32 cellular contexts compared by ENCODE assay signal in genomic region chr11:111986589-111986988, GRCh38.
"Had no signal": no experiment of that assay in that cellular context is flagged by ENCODE, and none has a peak within 500 bp of the region (broad histone marks: within the 10 kb centered on the region; RNA-seq: fewer than 3 reads in every experiment).

No MANE protein-coding gene starts in this region.

- H3K36me3 Mint-ChIP-seq: natural killer cell; stimulated activated memory B cell treated with anti-CD40 and anti-IgM and Interleukin-4, amounts not matched to agents 10 μg/mL and 1 μg/mL and 100 μg/mL, for 72 hours had no signal

- H3K4me3 Mint-ChIP-seq: activated CD4-positive, alpha-beta memory T cell treated with anti-CD3 and anti-CD28 coated beads for 36 hours; activated CD4-positive, alpha-beta T cell treated with anti-CD3 and anti-CD28 coated beads, Interleukin-2, amount 10 ng/mL, durations not matched to agents 24 days and 14 days; activated T-helper 1 cell treated with anti-CD3 and anti-CD28 coated beads, Interleukin-12 subunit alpha, Interleukin-12 subunit beta, Interleukin-2, Interleukin-4 antibody, amounts not matched to agents 30 ng/mL and 10 ng/mL and 1 ng/mL, durations not matched to agents 14 hours and 24 hours and 36 hours; central memory CD8-positive, alpha-beta T cell; dendritic cell treated with granulocyte-macrophage colony-stimulating factor and Interleukin-4, amounts not matched to agents 40 ng/mL and 50 ng/mL, for 4 days; immature natural killer cell; natural killer cell; stimulated activated memory B cell treated with anti-CD40 and anti-IgM and Interleukin-4, amounts not matched to agents 10 μg/mL and 1 μg/mL and 100 μg/mL, for 72 hours; stimulated activated naive CD8-positive, alpha-beta T cell treated with anti-CD3 and anti-CD28 coated beads, Interleukin-15, amount 100 ng/mL, for 72 hours; T-helper 1 cell treated with Interleukin-12 subunit alpha and Interleukin-12 subunit beta and Interleukin-4 antibody, amounts not matched to agents 30 μg/mL and 1 μg/mL, for 36 hours had no signal

- H3K27me3 ChIP-seq: breast epithelium, heart left ventricle, thyroid gland, upper lobe of right lung had no signal

- ATAC-seq: activated naive CD4-positive, alpha-beta T cell treated with anti-CD3 and anti-CD28 coated beads, Interleukin-2, amount 50 U/mL, for 72 hours; heart left ventricle; lower lobe of right lung; natural killer cell; sciatic nerve; stimulated activated memory B cell treated with anti-CD40 and anti-IgM and Interleukin-4, amounts not matched to agents 10 μg/mL and 1 μg/mL and 100 μg/mL, for 72 hours; stimulated activated naive CD8-positive, alpha-beta T cell treated with anti-CD3 and anti-CD28 coated beads, Interleukin-15, amount 100 ng/mL, for 72 hours; upper lobe of right lung had no signal

- H3K27ac ChIP-seq: lower lobe of right lung, thyroid gland, upper lobe of right lung had no signal

- H3K27me3 Mint-ChIP-seq: activated CD4-positive, alpha-beta memory T cell treated with anti-CD3 and anti-CD28 coated beads for 36 hours; activated CD4-positive, alpha-beta T cell treated with anti-CD3 and anti-CD28 coated beads, Interleukin-2, amount 10 ng/mL, durations not matched to agents 24 days and 14 days; central memory CD8-positive, alpha-beta T cell; dendritic cell treated with granulocyte-macrophage colony-stimulating factor and Interleukin-4, amounts not matched to agents 40 ng/mL and 50 ng/mL, for 4 days; stimulated activated memory B cell treated with anti-CD40 and anti-IgM and Interleukin-4, amounts not matched to agents 10 μg/mL and 1 μg/mL and 100 μg/mL, for 72 hours; stimulated activated naive CD8-positive, alpha-beta T cell treated with anti-CD3 and anti-CD28 coated beads, Interleukin-15, amount 100 ng/mL, for 72 hours had no signal

- H3K9me3 ChIP-seq: breast epithelium, heart left ventricle, lower lobe of right lung, thyroid gland, upper lobe of right lung had no signal

- H3K4me1 ChIP-seq: upper lobe of right lung had no signal

- H3K4me3 ChIP-seq: breast epithelium, heart left ventricle, lower lobe of right lung, thyroid gland, upper lobe of right lung had no signal

- DNase-seq: activated CD4-positive, alpha-beta memory T cell treated with anti-CD3 and anti-CD28 coated beads for 36 hours; activated CD4-positive, alpha-beta T cell treated with anti-CD3 and anti-CD28 coated beads, Interleukin-2, amount 10 ng/mL, durations not matched to agents 24 days and 14 days; activated CD4-positive, CD25-positive, alpha-beta regulatory T cell treated with anti-CD3 and anti-CD28 coated beads, Interleukin-2, amount 50 U/mL, for 72 hours; activated CD8-positive, alpha-beta memory T cell treated with anti-CD3 and anti-CD28 coated beads, Interleukin-2, amount 50 U/mL, for 4 hours; activated gamma-delta T cell; activated T-cell treated with anti-CD3 and anti-CD28 coated beads, Interleukin-2, amount 50 U/mL, for 1 hour; effector CD4-positive, alpha-beta T cell; erythroblast; heart left ventricle; hypothalamus; immature natural killer cell; kidney; lower lobe of right lung; mesenchymal stem cell; natural killer cell; posterior cingulate gyrus; small intestine; stimulated activated CD4-positive, alpha-beta T cell treated with anti-CD3 and anti-CD28 coated beads, Interleukin-4, amount 100 ng/mL, for 4 hours; stimulated activated CD8-positive, alpha-beta memory T cell treated with anti-CD3 and anti-CD28 coated beads, Interleukin-4, amount 100 ng/mL, for 48 hours; stimulated activated naive CD8-positive, alpha-beta T cell treated with anti-CD3 and anti-CD28 coated beads, Interleukin-15, amount 100 ng/mL, for 72 hours; SW 1271; T1000; thyroid gland; upper lobe of right lung had no signal

- H3K9me3 Mint-ChIP-seq: activated CD4-positive, alpha-beta memory T cell treated with anti-CD3 and anti-CD28 coated beads for 36 hours; activated CD4-positive, alpha-beta T cell treated with anti-CD3 and anti-CD28 coated beads, Interleukin-2, amount 10 ng/mL, durations not matched to agents 24 days and 14 days; activated naive CD4-positive, alpha-beta T cell treated with anti-CD3 and anti-CD28 coated beads, Interleukin-2, amount 50 U/mL, for 72 hours; activated T-helper 1 cell treated with anti-CD3 and anti-CD28 coated beads, Interleukin-12 subunit alpha, Interleukin-12 subunit beta, Interleukin-2, Interleukin-4 antibody, amounts not matched to agents 30 ng/mL and 10 ng/mL and 1 ng/mL, durations not matched to agents 14 hours and 24 hours and 36 hours; central memory CD8-positive, alpha-beta T cell; dendritic cell treated with granulocyte-macrophage colony-stimulating factor and Interleukin-4, amounts not matched to agents 40 ng/mL and 50 ng/mL, for 4 days; immature natural killer cell; natural killer cell; stimulated activated memory B cell treated with anti-CD40 and anti-IgM and Interleukin-4, amounts not matched to agents 10 μg/mL and 1 μg/mL and 100 μg/mL, for 72 hours; stimulated activated naive CD8-positive, alpha-beta T cell treated with anti-CD3 and anti-CD28 coated beads, Interleukin-15, amount 100 ng/mL, for 72 hours; T-helper 1 cell treated with Interleukin-12 subunit alpha and Interleukin-12 subunit beta and Interleukin-4 antibody, amounts not matched to agents 30 μg/mL and 1 μg/mL, for 36 hours had no signal

- H3K4me1 Mint-ChIP-seq: central memory CD8-positive, alpha-beta T cell; immature natural killer cell; natural killer cell; stimulated activated memory B cell treated with anti-CD40 and anti-IgM and Interleukin-4, amounts not matched to agents 10 μg/mL and 1 μg/mL and 100 μg/mL, for 72 hours; stimulated activated naive CD8-positive, alpha-beta T cell treated with anti-CD3 and anti-CD28 coated beads, Interleukin-15, amount 100 ng/mL, for 72 hours had no signal

- H3K27ac Mint-ChIP-seq: activated CD4-positive, alpha-beta memory T cell treated with anti-CD3 and anti-CD28 coated beads for 36 hours; activated CD4-positive, alpha-beta T cell treated with anti-CD3 and anti-CD28 coated beads, Interleukin-2, amount 10 ng/mL, durations not matched to agents 24 days and 14 days; activated naive CD4-positive, alpha-beta T cell treated with anti-CD3 and anti-CD28 coated beads, Interleukin-2, amount 50 U/mL, for 72 hours; activated T-helper 1 cell treated with anti-CD3 and anti-CD28 coated beads, Interleukin-12 subunit alpha, Interleukin-12 subunit beta, Interleukin-2, Interleukin-4 antibody, amounts not matched to agents 30 ng/mL and 10 ng/mL and 1 ng/mL, durations not matched to agents 14 hours and 24 hours and 36 hours; dendritic cell treated with granulocyte-macrophage colony-stimulating factor and Interleukin-4, amounts not matched to agents 40 ng/mL and 50 ng/mL, for 4 days; immature natural killer cell; natural killer cell; stimulated activated memory B cell treated with anti-CD40 and anti-IgM and Interleukin-4, amounts not matched to agents 10 μg/mL and 1 μg/mL and 100 μg/mL, for 72 hours; stimulated activated naive CD8-positive, alpha-beta T cell treated with anti-CD3 and anti-CD28 coated beads, Interleukin-15, amount 100 ng/mL, for 72 hours; T-helper 1 cell treated with Interleukin-12 subunit alpha and Interleukin-12 subunit beta and Interleukin-4 antibody, amounts not matched to agents 30 μg/mL and 1 μg/mL, for 36 hours had no signal
